Comparison of ENCODE assay signal across 16 cellular contexts in genomic region chr2:1793868-1794445, GRCh38. TPM values are rescaled to one million over a fixed set of nuclear protein-coding genes. Genes with fewer than 3 reads are reported as not detected.
DNase-seq lines count a peak whose midpoint lies in the region; ATAC-seq and TF ChIP-seq lines count a peak whose summit lies in the region.
"Had no signal": no experiment of that assay in that cellular context is flagged by ENCODE, and none has a peak within 500 bp of the region (broad histone marks: within the 10 kb centered on the region; RNA-seq: fewer than 3 reads in every experiment).

No MANE protein-coding gene starts in this region.

- intact Hi-C loops in spleen (cut with DNase I; ENCODE audit: low total_unique reads): no loop called here

- TF ChIP-seq POLR2A in spleen (IDR thresholded peaks at IDR 0.05): no peak

- no peak overlapping the region for H3K27ac ChIP-seq in HEK293 (ENCODE audit: extremely low read depth, low read depth, low read length)
- no peak overlapping the region for H3K27ac ChIP-seq in spleen
- H3K27ac ChIP-seq in brain microvascular endothelial cell: no peak overlapping the region
- H3K27ac ChIP-seq: A549 had no signal

- peaks cover 0 to 15% (median 0%) of the 10 kb centered on the region in 7 donors for H3K27me3 ChIP-seq in spleen (replicated peaks in 1 of 7)
- no peaks in the 10 kb centered on the region for H3K27me3 ChIP-seq in brain microvascular endothelial cell (replicated peaks)

- H3K36me3 ChIP-seq in HEK293 (ENCODE audit: control insufficient read depth in 2 of 2, insufficient read depth in 1 of 2, low read length in 2 of 2): no peaks in the 10 kb centered on the region
- no peaks in the 10 kb centered on the region for H3K36me3 ChIP-seq in spleen
- no peaks in the 10 kb centered on the region for H3K36me3 ChIP-seq in brain microvascular endothelial cell (replicated peaks)

- peak; percentile 8 for DNase-seq in fibroblast of pulmonary artery (ENCODE audit: low read depth)
- peak; percentile 74 for DNase-seq in left kidney (ENCODE audit: low read depth, low spot score)
- peak; percentile 53 for DNase-seq in spleen
- no peak for DNase-seq in brain microvascular endothelial cell
- DNase-seq in DMS 273 treated with DMSO at 0.1 percent for 48 hours (lab: John Stamatoyannopoulos, UW): no peak
- DNase-seq: Caco-2, EL, NCI-H1417, NCI-H1930, NCI-H69, SIG-M5 had no signal

- H3K4me1 ChIP-seq in HEK293 (ENCODE audit: control insufficient read depth, insufficient read depth, low read length) (peaks cover 14% of the 10 kb centered on the region), spleen (no peaks in the 10 kb centered on the region)
- H3K4me1 ChIP-seq: A549, Caco-2 had no signal

- POLR2A ChIA-PET in HEK293 (lab: Yijun Ruan, JAX): no interaction called here

- in situ Hi-C loops in brain microvascular endothelial cell (cut with HindIII; ENCODE audit: low pct_ligation_motif_present, low sequenced_read_pairs): no loop called here

- WGBS in spleen, 5 donors: 81 to 84% (median 82%) methylated on average over 10 to 18 of the region's 18 CpGs

- CTCF ChIA-PET in HEK293 (lab: Yijun Ruan, JAX): interaction anchor here (1.4 kb wide), 1 partner anchor 15 kb away, joined by 4 read pairs; no protein-coding TSS in a partner anchor

- H3K9me3 ChIP-seq in HEK293 (ENCODE audit: control insufficient read depth, insufficient read depth, low read depth, low read length): no peaks in the 10 kb centered on the region
- no peaks in the 10 kb centered on the region for H3K9me3 ChIP-seq in spleen
- H3K9me3 ChIP-seq: A549, Caco-2 had no signal

- TF ChIP-seq CTCF in HEK293 (tag by site-specific recombination; IDR thresholded peaks at IDR 0.05) (no peak), fibroblast of pulmonary artery (IDR thresholded peaks at IDR 0.05; ENCODE audit: low read length, missing control alignments) (no peak), spleen (IDR thresholded peaks at IDR 0.05 in 8 of 11, conservative IDR thresholded peaks at IDR 0.05 in 3 of 11) (no peak), brain microvascular endothelial cell (IDR thresholded peaks at IDR 0.05; ENCODE audit: low read depth, low read length, missing control alignments) (no peak)

- H3K4me3 ChIP-seq in HEK293 (ENCODE audit: low read depth, low read length): no peak overlapping the region
- H3K4me3 ChIP-seq in fibroblast of pulmonary artery (replicated peaks; ENCODE audit: low read depth, low read length): no peak overlapping the region
- H3K4me3 ChIP-seq in spleen: no peak overlapping the region
- no peak overlapping the region for H3K4me3 ChIP-seq in brain microvascular endothelial cell (ENCODE audit: low read depth, low read length)
- H3K4me3 ChIP-seq: A549 had no signal

- ATAC-seq in HG03442 (IDR thresholded peaks at IDR 0.05; ENCODE audit: unreplicated experiment): no peak

TF ChIP-seq in HEK293, 187 proteins besides CTCF, POLR2A, EP300 and RAD21:
- TF ChIP-seq GLIS1 (tag by site-specific recombination; IDR thresholded peaks at IDR 0.05): 0 out of 2 replicates have a peak, but pooled peaks have one; percentile 2
- TF ChIP-seq IKZF3 (tag by site-specific recombination; IDR thresholded peaks at IDR 0.05): no peak
TF ChIP-seq in HEK293: peak in this region for 1.

RNA-seq across cellular contexts. Expression of gene PXDN, which starts 49.6 kb away (rescaled TPM):
- 10 to 100 TPM; 25.1 to 49.3 (median 38.7) TPM for total RNA-seq in spleen
- 1 to 10 TPM; 1.9 to 3.6 (median 1.9) TPM for polyA plus RNA-seq in spleen
- total RNA-seq: OCI-LY7 had no signal
- polyA plus RNA-seq: CD14-positive monocyte had no signal

Comparison
In these comparisons a context has a peak if more than half of its experiments do, and no peak if none do; other contexts are left out.
1. DNase-seq: peak in fibroblast of pulmonary artery (single experiment), left kidney (single experiment) and spleen (single experiment); none in brain microvascular endothelial cell (single experiment) and DMS 273 treated with DMSO at 0.1 percent for 48 hours (single experiment).